8 cellular contexts compared by ENCODE assay signal in the genomic region with DNA sequence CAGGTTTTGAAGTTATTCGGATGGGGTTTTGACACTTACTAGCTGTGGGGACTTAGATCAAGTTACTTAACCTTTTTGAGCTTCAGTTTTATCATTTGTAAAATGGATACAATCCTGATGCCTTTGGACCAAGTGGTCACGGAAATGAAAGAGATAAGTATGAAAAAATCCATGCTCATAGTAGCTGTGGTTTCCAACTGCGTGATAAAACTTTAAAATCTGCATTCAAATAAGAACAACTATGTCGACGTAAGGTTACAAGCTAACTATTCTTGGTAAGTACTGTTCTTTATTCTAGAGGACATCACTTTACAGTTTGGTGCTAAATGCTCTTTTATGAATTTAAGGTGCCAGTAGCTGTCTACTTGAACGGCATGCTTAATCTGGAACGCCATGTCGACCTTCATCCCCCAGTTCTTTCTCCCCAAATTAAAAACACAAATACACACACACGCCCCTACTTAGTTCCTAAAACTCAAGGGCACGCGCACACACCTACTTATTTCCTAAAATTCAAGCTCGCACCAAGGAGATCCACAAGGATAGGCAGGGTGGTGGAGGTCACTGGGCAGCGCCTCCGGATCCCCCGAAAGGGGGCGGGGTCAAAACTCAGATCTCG. TPM values are rescaled to one million over a fixed set of nuclear protein-coding genes. Genes with fewer than 3 reads are reported as not detected.
DNase-seq lines count a peak whose midpoint lies in the region; ATAC-seq and TF ChIP-seq lines count a peak whose summit lies in the region.

No MANE protein-coding gene starts in this region.

- H3K4me1 Mint-ChIP-seq in activated CD4-positive, alpha-beta T cell treated with anti-CD3 and anti-CD28 coated beads for 36 hours: peaks cover 49% of the 10 kb centered on the region

- H3K9me3 Mint-ChIP-seq in activated CD4-positive, alpha-beta T cell treated with anti-CD3 and anti-CD28 coated beads for 36 hours (ENCODE audit: low read depth): no peaks in the 10 kb centered on the region

- H3K36me3 ChIP-seq in kidney epithelial cell (ENCODE audit: control insufficient read depth, insufficient read depth, low read length) (no peaks in the 10 kb centered on the region), thoracic aorta (no peaks in the 10 kb centered on the region)

- POLR2A ChIA-PET in activated CD4-positive, alpha-beta T cell treated with anti-CD3 and anti-CD28 coated beads for 36 hours (lab: Charles Lee): interaction anchor here (0.7 to 2.7 kb wide), 16 partner anchors 9 to 293 kb away, joined by 3 to 14 read pairs (median 4); partner anchors contain the start of genes CTPS1 and RIMS3

- H3K27ac Mint-ChIP-seq in activated CD4-positive, alpha-beta T cell treated with anti-CD3 and anti-CD28 coated beads for 36 hours: peak overlapping the region; percentile 97

- no peak for ATAC-seq in activated CD4-positive, alpha-beta T cell treated with anti-CD3 and anti-CD28 coated beads for 36 hours
- ATAC-seq in thoracic aorta (ENCODE audit: insufficient number of reproducible peaks, low FRiP score, low read depth) (no peak), GM21576 (IDR thresholded peaks at IDR 0.05; ENCODE audit: unreplicated experiment) (no peak)

- no peaks in the 10 kb centered on the region for H3K27me3 Mint-ChIP-seq in activated CD4-positive, alpha-beta T cell treated with anti-CD3 and anti-CD28 coated beads for 36 hours

- TF ChIP-seq CTCF in kidney epithelial cell (IDR thresholded peaks at IDR 0.05; ENCODE audit: insufficient read depth, low read length, poor library complexity, severe bottlenecking): no peak
- no peak for TF ChIP-seq CTCF in thoracic aorta (IDR thresholded peaks at IDR 0.05)

- peaks cover 6 to 21% of the 10 kb centered on the region in 2 donors for H3K4me1 ChIP-seq in thoracic aorta (ENCODE audit: control insufficient read depth in 1 of 2, low read depth in 2 of 2)

- intact Hi-C loops in activated CD4-positive, alpha-beta T cell treated with anti-CD3 and anti-CD28 coated beads for 36 hours (cut with DNase I, micrococcal nuclease): loop anchor here (2.0 to 5.0 kb wide), 9 partner anchors 18 to 650 kb away; partner anchors contain the start of genes CAP1 (in 2 of the 2), RLF (in 2 of the 2), ZMPSTE24 (in 1 of the 2) and ZNF684 (in 1 of the 2)

- DNase-seq in activated CD4-positive, alpha-beta T cell treated with anti-CD3 and anti-CD28 coated beads for 36 hours: no peak
- no peak for DNase-seq in activated CD4-positive, alpha-beta T cell treated with anti-CD3 and anti-CD28 coated beads, Interleukin-2, amount 50 U/mL, for 48 hours
- DNase-seq in amniotic epithelial cell (ENCODE audit: low read depth): peak; percentile 12
- DNase-seq in kidney epithelial cell (ENCODE audit: low read depth): no peak
- DNase-seq in thoracic aorta (ENCODE audit: low spot score): no peak
- no peak for DNase-seq in NCI-H128 (lab: John Stamatoyannopoulos, UW; ENCODE audit: unreplicated experiment)
- DNase-seq in Kasumi-1 (lab: John Stamatoyannopoulos, UW): no peak

- H3K27me3 ChIP-seq in kidney epithelial cell (ENCODE audit: control insufficient read depth, insufficient read depth, low read length) (no peaks in the 10 kb centered on the region), thoracic aorta (replicated peaks; ENCODE audit: insufficient read depth) (no peaks in the 10 kb centered on the region)

- CTCF ChIA-PET in activated CD4-positive, alpha-beta T cell treated with anti-CD3 and anti-CD28 coated beads for 36 hours (lab: Charles Lee): interaction anchor here (0.6 to 3.5 kb wide), 19 partner anchors 9 to 293 kb away, joined by 3 to 20 read pairs (median 4); partner anchors contain the start of genes CTPS1, RIMS3, ZFP69B and ZNF684

- no peaks in the 10 kb centered on the region for H3K9me3 ChIP-seq in thoracic aorta

- H3K4me3 ChIP-seq in kidney epithelial cell (ENCODE audit: low read depth, low read length) (peak overlapping the region; percentile 93), thoracic aorta (peak overlapping the region; percentile 72)

- peak overlapping the region; percentile 100 for H3K4me3 Mint-ChIP-seq in activated CD4-positive, alpha-beta T cell treated with anti-CD3 and anti-CD28 coated beads for 36 hours

- H3K36me3 Mint-ChIP-seq in activated CD4-positive, alpha-beta T cell treated with anti-CD3 and anti-CD28 coated beads for 36 hours (ENCODE audit: low read depth): peaks cover 34% of the 10 kb centered on the region

- H3K27ac ChIP-seq in thoracic aorta: peak overlapping the region; percentile 89 to 99

RNA-seq across cellular contexts. Expression of gene NFYC, which starts 0.5 kb away (rescaled TPM):
- total RNA-seq in activated CD4-positive, alpha-beta T cell treated with anti-CD3 and anti-CD28 coated beads for 36 hours: 10 to 100 TPM; 53.6 to 85.4 TPM
- total RNA-seq in kidney epithelial cell: 44.0 and 44.4 TPM in 2 replicates
- 10 to 100 TPM; 38.9 to 40.6 TPM for total RNA-seq in thoracic aorta

RNA-seq across cellular contexts. Expression of gene RIMS3, which starts 25.5 kb away (rescaled TPM):
- total RNA-seq in activated CD4-positive, alpha-beta T cell treated with anti-CD3 and anti-CD28 coated beads for 36 hours: 1 to 10 TPM; 2.7 TPM
- total RNA-seq in kidney epithelial cell (2.9 and 3.2 TPM in 2 replicates), thoracic aorta (10 to 100 TPM; 18.1 to 33.7 TPM)
